Comparison of ENCODE assay signal across 1 cellular context in genomic region chr2:14654733-14655346, GRCh38.
TF ChIP-seq lines count a peak whose summit lies in the region.

No MANE protein-coding gene starts in this region.

TF ChIP-seq in GM23338, 12 proteins besides CTCF, POLR2A, EP300 and RAD21 (continued from another document):
- TF ChIP-seq ZNF462 (CRISPR knock-in tag; IDR thresholded peaks at IDR 0.05) (no peak), CREB1 (CRISPR knock-in tag; IDR thresholded peaks at IDR 0.05; ENCODE audit: low read depth) (no peak), ZNF331 (CRISPR knock-in tag; IDR thresholded peaks at IDR 0.05; ENCODE audit: low read depth) (no peak), EZH2 (IDR thresholded peaks at IDR 0.05; ENCODE audit: low read depth, unreplicated experiment) (no peak), STAT1 (IDR thresholded peaks at IDR 0.05; ENCODE audit: unreplicated experiment) (no peak), NANOG (IDR thresholded peaks at IDR 0.05; ENCODE audit: borderline replicate concordance) (no peak)
